Comparison of ENCODE assay signal across 9 cellular contexts in genomic region chr6:153947817-153948447, GRCh38.
DNase-seq lines count a peak whose midpoint lies in the region; ATAC-seq and TF ChIP-seq lines count a peak whose summit lies in the region.
"Had no signal": no experiment of that assay in that cellular context is flagged by ENCODE, and none has a peak within 500 bp of the region (broad histone marks: within the 10 kb centered on the region; RNA-seq: fewer than 3 reads in every experiment).

No MANE protein-coding gene starts in this region.

- no peaks in the 10 kb centered on the region for H3F3A ChIP-seq in neural cell (ENCODE audit: insufficient read depth, low read length, poor library complexity, severe bottlenecking)

- no peaks in the 10 kb centered on the region for H3K9me2 ChIP-seq in neural cell (ENCODE audit: insufficient read depth, low read length)

- H3K79me2 ChIP-seq in neural cell (replicated peaks; ENCODE audit: insufficient read depth, low read length), result no peaks in the 10 kb centered on the region

- H3K4me2 ChIP-seq in neural cell (ENCODE audit: low read length), result no peak overlapping the region

- H4K20me1 ChIP-seq in neural cell (ENCODE audit: insufficient read depth), result no peaks in the 10 kb centered on the region

- H3K36me3 ChIP-seq in neural cell (ENCODE audit: insufficient read depth, low read length), result no peaks in the 10 kb centered on the region

- no peak overlapping the region for H3K9ac ChIP-seq in neural cell (ENCODE audit: low read length)

- H3K27me3 ChIP-seq in neural cell (ENCODE audit: insufficient read depth, low read depth, low read length), result peaks cover 3% of the 10 kb centered on the region

- peak; percentile 55 for ATAC-seq in GM21447 (IDR thresholded peaks at IDR 0.05; ENCODE audit: unreplicated experiment)
- ATAC-seq: activated T-cell treated with anti-CD3 and anti-CD28 coated beads, Interleukin-2, amount 50 U/mL, for 72 hours had no signal

- peak overlapping the region; percentile 32 for H3K4me3 ChIP-seq in coronary artery
- no peak overlapping the region for H3K4me3 ChIP-seq in neural cell (ENCODE audit: low read length)

- H3K9me3 ChIP-seq in neural cell (ENCODE audit: low read length), result no peaks in the 10 kb centered on the region

- TF ChIP-seq RAD21 in neural cell (conservative IDR thresholded peaks at IDR 0.05), result peak; percentile 87

- H3K27ac ChIP-seq in coronary artery (no peak overlapping the region), neural cell (ENCODE audit: low read length) (no peak overlapping the region)

- no peak for TF ChIP-seq EP300 in neural cell (conservative IDR thresholded peaks at IDR 0.05; ENCODE audit: poor library complexity, severe bottlenecking)

- peak; percentile 77 for TF ChIP-seq CTCF in coronary artery (IDR thresholded peaks at IDR 0.05)
- TF ChIP-seq CTCF in neural cell (IDR thresholded peaks at IDR 0.05; ENCODE audit: poor library complexity, severe bottlenecking), result peak; percentile 86

- H2AFZ ChIP-seq in neural cell (ENCODE audit: low read depth, low read length), result no peak overlapping the region

- peak; percentile 17 for DNase-seq in NCI-H510A treated with DMSO at 0.1 percent for 48 hours (lab: John Stamatoyannopoulos, UW)
- no peak for DNase-seq in NCI-H510A (lab: John Stamatoyannopoulos, UW)
- peak; percentile 25 for DNase-seq in NCI-H460 (ENCODE audit: extremely low read depth, low read depth)
- DNase-seq in coronary artery (ENCODE audit: low spot score), result no peak
- no peak for DNase-seq in COLO829 (ENCODE audit: low spot score)
- DNase-seq in NCI-H1694 (lab: John Stamatoyannopoulos, UW), result no peak

TF ChIP-seq in neural cell, 6 proteins besides CTCF, POLR2A, EP300 and RAD21:
- TF ChIP-seq SMC3 (conservative IDR thresholded peaks at IDR 0.05; ENCODE audit: poor library complexity) (peak; percentile 82), TAF1 (IDR thresholded peaks at IDR 0.05; ENCODE audit: low read depth) (no peak)

Comparison
In these comparisons a context has a peak if more than half of its experiments do, and no peak if none do; other contexts are left out.
1. DNase-seq: peak in NCI-H510A treated with DMSO at 0.1 percent for 48 hours (single experiment) and NCI-H460 (single experiment); none in NCI-H510A (single experiment), coronary artery (single experiment), COLO829 (single experiment) and NCI-H1694 (single experiment).